ENCODE assay signal across 16 cellular contexts in genomic region chr1:205356424-205357151, GRCh38. TPM values are rescaled to one million over a fixed set of nuclear protein-coding genes. Genes with fewer than 3 reads are reported as not detected.
DNase-seq lines count a peak whose midpoint lies in the region; ATAC-seq and TF ChIP-seq lines count a peak whose summit lies in the region.
"Had no signal": no experiment of that assay in that cellular context is flagged by ENCODE, and none has a peak within 500 bp of the region (broad histone marks: within the 10 kb centered on the region; RNA-seq: fewer than 3 reads in every experiment).

TSS of gene KLHDC8A (minus strand) at chr1:205356922. CDS start at chr1:205343604, 13,318 bp downstream.

- CTCF ChIA-PET in CD4-positive, alpha-beta T cell (lab: Charles Lee): interaction anchor here (1.1 kb wide), 1 partner anchor 168 kb away, joined by 3 read pairs; no protein-coding TSS in a partner anchor
- CTCF ChIA-PET in activated CD8-positive, alpha-beta T cell treated with anti-CD3 and anti-CD28 coated beads for 36 hours (lab: Charles Lee): interaction anchor here (0.5 to 5.0 kb wide), 7 partner anchors 8 to 167 kb away, joined by 3 to 121 read pairs (median 30); no protein-coding TSS in a partner anchor

- no peaks in the 10 kb centered on the region for H3K36me3 Mint-ChIP-seq in CD4-positive, alpha-beta T cell (ENCODE audit: low read depth)
- H3K36me3 Mint-ChIP-seq in activated CD8-positive, alpha-beta T cell treated with anti-CD3 and anti-CD28 coated beads for 36 hours (ENCODE audit: low read depth): no peaks in the 10 kb centered on the region
- H3K36me3 Mint-ChIP-seq: activated CD4-positive, alpha-beta memory T cell treated with anti-CD3 and anti-CD28 coated beads for 36 hours had no signal

- no peak for TF ChIP-seq CTCF in CD4-positive, alpha-beta T cell (IDR thresholded peaks at IDR 0.05)
- no peak for TF ChIP-seq CTCF in activated CD8-positive, alpha-beta T cell treated with anti-CD3 and anti-CD28 coated beads for 36 hours (IDR thresholded peaks at IDR 0.05)

- POLR2A ChIA-PET in CD4-positive, alpha-beta T cell (lab: Charles Lee): no interaction called here
- POLR2A ChIA-PET in activated CD8-positive, alpha-beta T cell treated with anti-CD3 and anti-CD28 coated beads for 36 hours (lab: Charles Lee): no interaction called here

- H3K27me3 Mint-ChIP-seq in CD4-positive, alpha-beta T cell: peaks cover 16% of the 10 kb centered on the region
- peaks cover 4% of the 10 kb centered on the region for H3K27me3 Mint-ChIP-seq in activated CD8-positive, alpha-beta T cell treated with anti-CD3 and anti-CD28 coated beads for 36 hours

- no peak within 1 kb of the TSS for H3K27ac Mint-ChIP-seq in CD4-positive, alpha-beta T cell
- no peak within 1 kb of the TSS for H3K27ac Mint-ChIP-seq in activated CD8-positive, alpha-beta T cell treated with anti-CD3 and anti-CD28 coated beads for 36 hours
- H3K27ac Mint-ChIP-seq: activated CD4-positive, alpha-beta memory T cell treated with anti-CD3 and anti-CD28 coated beads for 36 hours; activated naive CD4-positive, alpha-beta T cell treated with anti-CD3 and anti-CD28 coated beads for 36 hours had no signal

- H3K4me1 Mint-ChIP-seq in CD4-positive, alpha-beta T cell (ENCODE audit: low read depth): no peaks in the 10 kb centered on the region
- no peaks in the 10 kb centered on the region for H3K4me1 Mint-ChIP-seq in activated CD8-positive, alpha-beta T cell treated with anti-CD3 and anti-CD28 coated beads for 36 hours (ENCODE audit: low read depth)

- no peaks in the 10 kb centered on the region for H3K9me3 ChIP-seq in CD4-positive, alpha-beta T cell (ENCODE audit: control insufficient read depth, low read length)
- H3K9me3 ChIP-seq: gastroesophageal sphincter had no signal

- intact Hi-C loops in CD4-positive, alpha-beta T cell (cut with DNase I, micrococcal nuclease): loop anchor here in 1 of 2 experiments (5.0 kb wide), 1 partner anchor 76 kb away; no protein-coding TSS in a partner anchor
- intact Hi-C loops in activated CD8-positive, alpha-beta T cell treated with anti-CD3 and anti-CD28 coated beads for 36 hours (cut with micrococcal nuclease): no loop called here

- no peak within 1 kb of the TSS for H3K4me3 Mint-ChIP-seq in CD4-positive, alpha-beta T cell
- H3K4me3 Mint-ChIP-seq in activated CD8-positive, alpha-beta T cell treated with anti-CD3 and anti-CD28 coated beads for 36 hours: no peak within 1 kb of the TSS
- H3K4me3 Mint-ChIP-seq: activated CD4-positive, alpha-beta memory T cell treated with anti-CD3 and anti-CD28 coated beads for 36 hours; activated naive CD4-positive, alpha-beta T cell treated with anti-CD3 and anti-CD28 coated beads for 36 hours had no signal

- H3K27ac ChIP-seq in CD4-positive, alpha-beta T cell (ENCODE audit: low read depth, low read length): no peak within 1 kb of the TSS

- H3K9me3 Mint-ChIP-seq in CD4-positive, alpha-beta T cell: no peaks in the 10 kb centered on the region
- no peaks in the 10 kb centered on the region for H3K9me3 Mint-ChIP-seq in activated CD8-positive, alpha-beta T cell treated with anti-CD3 and anti-CD28 coated beads for 36 hours
- H3K9me3 Mint-ChIP-seq: activated CD4-positive, alpha-beta memory T cell treated with anti-CD3 and anti-CD28 coated beads for 36 hours; activated naive CD4-positive, alpha-beta T cell treated with anti-CD3 and anti-CD28 coated beads for 36 hours had no signal

- DNase-seq in NCI-H187 treated with DMSO at 0.1 percent for 48 hours (lab: John Stamatoyannopoulos, UW) (peak; percentile 28), NCI-H187 (lab: John Stamatoyannopoulos, UW) (no peak), NCI-H82 treated with DMSO at 0.1 percent for 48 hours (lab: John Stamatoyannopoulos, UW; ENCODE audit: unreplicated experiment) (peak; percentile 53), left kidney (ENCODE audit: low read depth, low spot score) (peak; percentile 92), superior temporal gyrus (ENCODE audit: extremely low spot score) (peak; percentile 52)
- no peak for DNase-seq in CD4-positive, alpha-beta T cell
- DNase-seq in activated CD8-positive, alpha-beta T cell treated with anti-CD3 and anti-CD28 coated beads for 36 hours: no peak
- DNase-seq: ACHN; activated CD4-positive, alpha-beta memory T cell treated with anti-CD3 and anti-CD28 coated beads for 36 hours; activated naive CD4-positive, alpha-beta T cell treated with anti-CD3 and anti-CD28 coated beads for 36 hours; cortex of kidney; T-helper 2 cell had no signal

- H3K27me3 ChIP-seq in CD4-positive, alpha-beta T cell (ENCODE audit: control insufficient read depth, insufficient read depth, low read length): peaks cover 6% of the 10 kb centered on the region

- no peak for ATAC-seq in CD4-positive, alpha-beta T cell (ENCODE audit: poor library complexity)
- no peak for ATAC-seq in activated CD8-positive, alpha-beta T cell treated with anti-CD3 and anti-CD28 coated beads for 36 hours
- no peak for ATAC-seq in HG03342 (IDR thresholded peaks at IDR 0.05; ENCODE audit: unreplicated experiment)
- ATAC-seq: gastroesophageal sphincter had no signal

RNA-seq across cellular contexts. Expression of gene KLHDC8A, which starts in this region (rescaled TPM):
- total RNA-seq in CD4-positive, alpha-beta T cell: not detected
- total RNA-seq in activated CD8-positive, alpha-beta T cell treated with anti-CD3 and anti-CD28 coated beads for 36 hours: not detected
- total RNA-seq: activated CD4-positive, alpha-beta memory T cell treated with anti-CD3 and anti-CD28 coated beads for 36 hours; activated naive CD4-positive, alpha-beta T cell treated with anti-CD3 and anti-CD28 coated beads for 36 hours; pulmonary artery endothelial cell; subcutaneous adipose tissue had no signal

Comparison
In these comparisons a context has a peak if more than half of its experiments do, and no peak if none do; other contexts are left out.
1. DNase-seq: peak in NCI-H187 treated with DMSO at 0.1 percent for 48 hours (single experiment), NCI-H82 treated with DMSO at 0.1 percent for 48 hours (single experiment), left kidney (single experiment) and superior temporal gyrus (single experiment); none in NCI-H187 (0 of 2), CD4-positive, alpha-beta T cell (0 of 10) and activated CD8-positive, alpha-beta T cell treated with anti-CD3 and anti-CD28 coated beads for 36 hours (single experiment).